ENCODE assay signal across 12 cellular contexts in genomic region chr7:11120675-11121220, GRCh38.
DNase-seq lines count a peak whose midpoint lies in the region; ATAC-seq, FAIRE-seq and TF ChIP-seq lines count a peak whose summit lies in the region.
"Had no signal": no experiment of that assay in that cellular context is flagged by ENCODE, and none has a peak within 500 bp of the region (broad histone marks: within the 10 kb centered on the region; RNA-seq: fewer than 3 reads in every experiment).

No MANE protein-coding gene starts in this region.

- SMC1A ChIA-PET in GM12878 (lab: Charles Lee; ENCODE audit: uncharacterized antibody, unreplicated experiment): no interaction called here

- H3K4me1 ChIP-seq in GM12878 (ENCODE audit: control insufficient read depth, insufficient read depth, low read length): peaks cover 7% of the 10 kb centered on the region; the same call in 1 of the 2 replicates

- H3K27ac Mint-ChIP-seq in activated CD4-positive, alpha-beta T cell treated with anti-CD3 and anti-CD28 coated beads, Interleukin-2, amount 10 ng/mL, durations not matched to agents 7 days and 5 days: peak overlapping the region; percentile 83

- intact Hi-C loops in GM12878 (cut with micrococcal nuclease; ENCODE audit: unreplicated experiment): no loop called here

- H3K27ac ChIP-seq in GM12878 (ENCODE audit: control insufficient read depth, insufficient read depth): peak overlapping the region; percentile 27; the same call in 1 of the 2 replicates

- peak; percentile 27 for FAIRE-seq in GM12878 (lab: Jason Lieb, UNC)
- FAIRE-seq: A204.1, endothelial cell of umbilical vein had no signal

- WGBS in GM12878 (ENCODE audit: insufficient coverage, insufficient replicate concordance, low lambda C conversion rate, missing lambda C conversion rate): 51% methylated on average over 3 of the region's 3 CpGs

- no peaks in the 10 kb centered on the region for H3K79me2 ChIP-seq in GM12878 (ENCODE audit: control insufficient read depth, insufficient read depth, low read length)

- no peak for TF ChIP-seq RAD21 in GM12878 (IDR thresholded peaks at IDR 0.05; ENCODE audit: insufficient read depth, low read depth, low read length)

- H3K4me1 Mint-ChIP-seq in activated CD4-positive, alpha-beta T cell treated with anti-CD3 and anti-CD28 coated beads, Interleukin-2, amount 10 ng/mL, durations not matched to agents 7 days and 5 days: peaks cover 18% of the 10 kb centered on the region

- H3K9me3 ChIP-seq in GM12878 (replicated peaks; ENCODE audit: control insufficient read depth, insufficient read depth, low read length): no peaks in the 10 kb centered on the region; the same call in 2 of the 3 replicates

- CTCF ChIA-PET in activated CD4-positive, alpha-beta T cell treated with anti-CD3 and anti-CD28 coated beads, Interleukin-2, amount 10 ng/mL, durations not matched to agents 7 days and 5 days (lab: Charles Lee): no interaction called here
- CTCF ChIA-PET in GM12878 (lab: Yijun Ruan, JAX): interaction anchor here (0.6 kb wide), 1 partner anchor 23 kb away, joined by 3 read pairs; no protein-coding TSS in a partner anchor

- no peak overlapping the region for H3K4me3 ChIP-seq in GM12878

- in situ Hi-C loops in GM12878 (cut with MboI): no loop called here

- no peaks in the 10 kb centered on the region for H3K27me3 ChIP-seq in GM12878 (replicated peaks in 1 of 2; ENCODE audit: control insufficient read depth in 2 of 2, insufficient read depth in 2 of 2, low read length in 1 of 2)

- no peaks in the 10 kb centered on the region for H3K9me3 Mint-ChIP-seq in activated CD4-positive, alpha-beta T cell treated with anti-CD3 and anti-CD28 coated beads, Interleukin-2, amount 10 ng/mL, durations not matched to agents 7 days and 5 days
- H3K9me3 Mint-ChIP-seq: central memory CD8-positive, alpha-beta T cell had no signal

- no peak for TF ChIP-seq POLR2A in GM12878 (IDR thresholded peaks at IDR 0.05; ENCODE audit: low read depth, low read length)

- TF ChIP-seq CTCF in GM12878 (IDR thresholded peaks at IDR 0.05 in 2 of 3, conservative IDR thresholded peaks at IDR 0.05 in 1 of 3; ENCODE audit: control insufficient read depth in 2 of 3, extremely low read depth in 1 of 3, insufficient read depth in 1 of 3, low read depth in 3 of 3, low read length in 3 of 3): no peak

- peak overlapping the region; percentile 43 for H3K4me3 Mint-ChIP-seq in activated CD4-positive, alpha-beta T cell treated with anti-CD3 and anti-CD28 coated beads, Interleukin-2, amount 10 ng/mL, durations not matched to agents 7 days and 5 days
- H3K4me3 Mint-ChIP-seq: central memory CD8-positive, alpha-beta T cell had no signal

- BruUV-seq in GM12878 (replicated peaks; lab: Mats Ljungman, UMichigan): no TSS peak

- ATAC-seq in GM21528 (IDR thresholded peaks at IDR 0.05; ENCODE audit: low FRiP score, unreplicated experiment) (peak; percentile 27), HG03097 (IDR thresholded peaks at IDR 0.05; ENCODE audit: low FRiP score, unreplicated experiment) (peak; percentile 16), GM12878 (peak; percentile 64)

- no peak overlapping the region for H3K9ac ChIP-seq in GM12878 (ENCODE audit: control insufficient read depth, insufficient read depth, low read length)

- H3K27me3 Mint-ChIP-seq in activated CD4-positive, alpha-beta T cell treated with anti-CD3 and anti-CD28 coated beads, Interleukin-2, amount 10 ng/mL, durations not matched to agents 7 days and 5 days: no peaks in the 10 kb centered on the region
- H3K27me3 Mint-ChIP-seq: central memory CD8-positive, alpha-beta T cell had no signal

- no peaks in the 10 kb centered on the region; a peak in 2 of 4 replicates for H3K36me3 ChIP-seq in GM12878 (ENCODE audit: control insufficient read depth in 2 of 2, insufficient read depth in 2 of 2, low read length in 1 of 2)

- no peak overlapping the region for H2AFZ ChIP-seq in GM12878 (ENCODE audit: control insufficient read depth, low read depth, low read length)

- H3K4me2 ChIP-seq in GM12878 (ENCODE audit: control insufficient read depth, insufficient read depth): peak overlapping the region; percentile 60

- DNase-seq in activated CD4-positive, alpha-beta T cell treated with anti-CD3 and anti-CD28 coated beads, Interleukin-2, amount 10 ng/mL, durations not matched to agents 7 days and 5 days: no peak
- DNase-seq in activated CD4-positive, alpha-beta T cell treated with anti-CD3 and anti-CD28 coated beads, Interleukin-2, amount 50 U/mL, for 1 hour: no peak
- DNase-seq in GM12878 (ENCODE audit: low read depth, low spot score) (no peak), NCI-H1436 (lab: John Stamatoyannopoulos, UW) (no peak), NCI-H1105 (lab: John Stamatoyannopoulos, UW) (no peak), HuH-7 (ENCODE audit: low spot score) (no peak)
- DNase-seq: islet precursor cell had no signal

- POLR2A ChIA-PET in activated CD4-positive, alpha-beta T cell treated with anti-CD3 and anti-CD28 coated beads, Interleukin-2, amount 10 ng/mL, durations not matched to agents 7 days and 5 days (lab: Charles Lee): no interaction called here
- POLR2A ChIA-PET in GM12878 (lab: Charles Lee): no interaction called here

- no peaks in the 10 kb centered on the region for H4K20me1 ChIP-seq in GM12878 (ENCODE audit: control insufficient read depth, insufficient read depth)

- peaks cover 17% of the 10 kb centered on the region for H3K36me3 Mint-ChIP-seq in activated CD4-positive, alpha-beta T cell treated with anti-CD3 and anti-CD28 coated beads, Interleukin-2, amount 10 ng/mL, durations not matched to agents 7 days and 5 days (ENCODE audit: low read depth)

- TF ChIP-seq EP300 in GM12878 (IDR thresholded peaks at IDR 0.05; ENCODE audit: borderline replicate concordance in 1 of 2, control insufficient read depth in 1 of 2, low read depth in 2 of 2, low read length in 2 of 2): no peak

- RAD21 ChIA-PET in GM12878 (lab: Charles Lee; ENCODE audit: unreplicated experiment): no interaction called here

TF ChIP-seq in GM12878, 131 proteins besides CTCF, POLR2A, EP300 and RAD21:
- peak; percentile 69 for TF ChIP-seq JUNB (IDR thresholded peaks at IDR 0.05)
- TF ChIP-seq MYC (IDR thresholded peaks at IDR 0.05; ENCODE audit: insufficient read depth, insufficient read length, insufficient replicate concordance, low read length, severe bottlenecking): no peak
